Comparison of ENCODE assay signal across 10 cellular contexts in genomic region chr6:157561929-157562810, GRCh38.
DNase-seq lines count a peak whose midpoint lies in the region; ATAC-seq, FAIRE-seq and TF ChIP-seq lines count a peak whose summit lies in the region.
"Had no signal": no experiment of that assay in that cellular context is flagged by ENCODE, and none has a peak within 500 bp of the region (broad histone marks: within the 10 kb centered on the region; RNA-seq: fewer than 3 reads in every experiment).

No MANE protein-coding gene starts in this region.

- no peak overlapping the region for H3K27ac ChIP-seq in colonic mucosa
- no peak overlapping the region for H3K27ac ChIP-seq in kidney (ENCODE audit: low read depth in 2 of 2, low read length in 2 of 2)
- H3K27ac ChIP-seq: PC-9 had no signal

- H3K4me1 ChIP-seq in colonic mucosa, result no peaks in the 10 kb centered on the region
- no peaks in the 10 kb centered on the region for H3K4me1 ChIP-seq in kidney (ENCODE audit: control insufficient read depth in 1 of 2, insufficient read depth in 1 of 2, low read depth in 1 of 2, low read length in 2 of 2)

- no peaks in the 10 kb centered on the region for H3K27me3 Mint-ChIP-seq in effector memory CD8-positive, alpha-beta T cell
- H3K27me3 Mint-ChIP-seq: activated T-helper 17 cell treated with anti-CD3 and anti-CD28 coated beads, Interleukin-2, amount 50 U/mL, for 72 hours had no signal

- no peaks in the 10 kb centered on the region for H3K9me3 Mint-ChIP-seq in effector memory CD8-positive, alpha-beta T cell
- H3K9me3 Mint-ChIP-seq: activated T-helper 17 cell treated with anti-CD3 and anti-CD28 coated beads, Interleukin-2, amount 50 U/mL, for 72 hours had no signal

- H3K9me3 ChIP-seq in colonic mucosa (no peaks in the 10 kb centered on the region), kidney (ENCODE audit: control insufficient read depth in 1 of 2, low read length in 2 of 2) (peaks cover 0 to 4% of the 10 kb centered on the region in 2 donors)

- FAIRE-seq in GM12892 (lab: Jason Lieb, UNC) (peak; percentile 78), kidney (lab: Jason Lieb, UNC) (no peak), D721Med (lab: Jason Lieb, UNC) (no peak)

- TF ChIP-seq POLR2A in GM12892 (IDR thresholded peaks at IDR 0.05; ENCODE audit: low read depth, low read length), result no peak

- DNase-seq in GM12892 (ENCODE audit: insufficient read length) (no peak), colonic mucosa (no peak), NCI-H82 (lab: John Stamatoyannopoulos, UW) (no peak), kidney (no peak), D721Med (ENCODE audit: insufficient read length, low spot score) (no peak)
- DNase-seq in effector memory CD8-positive, alpha-beta T cell, result no peak
- DNase-seq: PC-9 had no signal

- H3K4me3 ChIP-seq in colonic mucosa (no peak overlapping the region), kidney (ENCODE audit: low read length in 2 of 2) (no peak overlapping the region)
- H3K4me3 ChIP-seq: PC-9 had no signal

- H3K27ac Mint-ChIP-seq in effector memory CD8-positive, alpha-beta T cell, result peak overlapping the region; percentile 72 to 86
- H3K27ac Mint-ChIP-seq: activated T-helper 17 cell treated with anti-CD3 and anti-CD28 coated beads, Interleukin-2, amount 50 U/mL, for 72 hours had no signal

- no peaks in the 10 kb centered on the region for H3K36me3 ChIP-seq in colonic mucosa
- no peaks in the 10 kb centered on the region for H3K36me3 ChIP-seq in kidney (ENCODE audit: control insufficient read depth in 1 of 2, insufficient read depth in 2 of 2, low read length in 2 of 2)

- ATAC-seq in GM19467 (IDR thresholded peaks at IDR 0.05; ENCODE audit: unreplicated experiment) (peak; percentile 36), HG03103 (IDR thresholded peaks at IDR 0.05; ENCODE audit: low read depth, unreplicated experiment) (peak; percentile 38)
- ATAC-seq in effector memory CD8-positive, alpha-beta T cell (replicated peaks), result peak; percentile 67
- ATAC-seq: activated T-helper 17 cell treated with anti-CD3 and anti-CD28 coated beads, Interleukin-2, amount 50 U/mL, for 72 hours had no signal

- intact Hi-C loops in colonic mucosa (cut with DNase I) (no loop called here), kidney (cut with DNase I) (no loop called here)

- peak overlapping the region; percentile 69 to 79 for H3K4me3 Mint-ChIP-seq in effector memory CD8-positive, alpha-beta T cell
- H3K4me3 Mint-ChIP-seq: activated T-helper 17 cell treated with anti-CD3 and anti-CD28 coated beads, Interleukin-2, amount 50 U/mL, for 72 hours had no signal

- no peaks in the 10 kb centered on the region for H3K27me3 ChIP-seq in colonic mucosa

- H3K36me3 Mint-ChIP-seq in effector memory CD8-positive, alpha-beta T cell (ENCODE audit: insufficient read depth), result no peaks in the 10 kb centered on the region

- peaks cover 36 to 43% of the 10 kb centered on the region in 2 donors for H3K4me1 Mint-ChIP-seq in effector memory CD8-positive, alpha-beta T cell (ENCODE audit: low read depth in 2 of 2)

- H3K9ac ChIP-seq in colonic mucosa (ENCODE audit: low read depth in 2 of 2, low read length in 2 of 2) (peak overlapping the region in 1 of 2 donors; percentile 6), kidney (ENCODE audit: low read length in 2 of 2) (no peak overlapping the region)

- no peak for TF ChIP-seq CTCF in colonic mucosa (IDR thresholded peaks at IDR 0.05)
- no peak for TF ChIP-seq CTCF in kidney (IDR thresholded peaks at IDR 0.05; ENCODE audit: borderline replicate concordance, extremely low read depth, insufficient read depth)
- TF ChIP-seq CTCF in D721Med (IDR thresholded peaks at IDR 0.05; ENCODE audit: insufficient read depth, missing control alignments), result no peak
